6 cellular contexts compared by ENCODE assay signal in the genomic region with DNA sequence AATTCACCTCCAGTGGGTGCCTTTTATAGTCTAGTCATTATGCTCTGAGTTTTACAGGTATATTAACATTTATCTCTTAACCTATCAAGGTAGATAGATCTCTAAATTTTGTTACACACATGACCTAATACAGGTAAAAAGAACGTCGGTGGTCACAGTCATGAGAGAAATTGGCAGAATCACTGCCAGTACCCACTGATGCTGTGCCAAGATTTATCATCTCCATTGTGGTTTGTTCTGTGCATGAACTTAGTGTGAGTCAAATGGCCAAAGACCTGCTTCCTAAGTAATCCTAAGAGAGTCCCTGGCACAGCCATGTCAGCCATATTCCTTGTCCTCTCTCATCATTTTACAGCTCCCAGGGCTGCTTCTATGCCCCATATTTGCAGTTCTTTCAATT. TPM values are rescaled to one million over a fixed set of nuclear protein-coding genes. Genes with fewer than 3 reads are reported as not detected.
"Had no signal": no experiment of that assay in that cellular context is flagged by ENCODE, and none has a peak within 500 bp of the region (broad histone marks: within the 10 kb centered on the region; RNA-seq: fewer than 3 reads in every experiment).

No MANE protein-coding gene starts in this region.

RNA-seq across cellular contexts. Expression of a gene that starts 9.2 kb away (rescaled TPM):
- total RNA-seq: GM23338, H1, H4, H9 had no signal
- polyA plus RNA-seq: GM23338 had no signal

RNA-seq across cellular contexts. Expression of a gene that starts 31.1 kb away (rescaled TPM):
- total RNA-seq: GM23338, H1, H7, H9, HFFc6 had no signal
- polyA plus RNA-seq: GM23338 had no signal

RNA-seq across cellular contexts. Expression of a gene that starts 46.2 kb away (rescaled TPM):
- total RNA-seq: GM23338, H1, H4, H7, H9, HFFc6 had no signal
- polyA plus RNA-seq: GM23338, H1 had no signal
